34 cellular contexts compared by ENCODE assay signal in genomic region chr16:89078172-89078571, GRCh38.
"Had no signal": no experiment of that assay in that cellular context is flagged by ENCODE, and none has a peak within 500 bp of the region (broad histone marks: within the 10 kb centered on the region; RNA-seq: fewer than 3 reads in every experiment).

No MANE protein-coding gene starts in this region.

- H3K9me3 ChIP-seq: MG63 had no signal

- H3K36me3 ChIP-seq: MG63 had no signal

- H3K27ac ChIP-seq: KMS-11 had no signal

- H3K27me3 ChIP-seq: MG63 had no signal

- H3K9ac ChIP-seq: KMS-11 had no signal

- DNase-seq: Karpas-422, Kasumi-1, MG63, MM.1S, MV-4-11, NCI-H1048, NCI-H1092, NCI-H1092 treated with DMSO at 0.1 percent for 48 hours, NCI-H1105, NCI-H1105 treated with DMSO at 0.1 percent for 48 hours, NCI-H1417, NCI-H1417 treated with DMSO at 0.1 percent for 48 hours, NCI-H1436, NCI-H1436 treated with DMSO at 0.1 percent for 48 hours, NCI-H146, NCI-H1694, NCI-H1694 treated with DMSO at 0.1 percent for 48 hours, NCI-H187, NCI-H187 treated with DMSO at 0.1 percent for 48 hours, NCI-H1930, NCI-H2029, NCI-H2029 treated with DMSO at 0.1 percent for 48 hours, NCI-H2081, NCI-H2081 treated with DMSO at 0.1 percent for 48 hours, NCI-H2107, NCI-H2171, NCI-H2171 treated with DMSO at 0.1 percent for 48 hours, NCI-H2227 treated with DMSO at 0.1 percent for 48 hours, NCI-H226, NCI-H345, NCI-H446, NCI-H446 treated with DMSO at 0.1 percent for 48 hours, NCI-H510A had no signal

- H3K4me3 ChIP-seq: MG63 had no signal

- H3K4me2 ChIP-seq: KMS-11 had no signal
